Comparison of ENCODE assay signal across 7 cellular contexts in the genomic region with DNA sequence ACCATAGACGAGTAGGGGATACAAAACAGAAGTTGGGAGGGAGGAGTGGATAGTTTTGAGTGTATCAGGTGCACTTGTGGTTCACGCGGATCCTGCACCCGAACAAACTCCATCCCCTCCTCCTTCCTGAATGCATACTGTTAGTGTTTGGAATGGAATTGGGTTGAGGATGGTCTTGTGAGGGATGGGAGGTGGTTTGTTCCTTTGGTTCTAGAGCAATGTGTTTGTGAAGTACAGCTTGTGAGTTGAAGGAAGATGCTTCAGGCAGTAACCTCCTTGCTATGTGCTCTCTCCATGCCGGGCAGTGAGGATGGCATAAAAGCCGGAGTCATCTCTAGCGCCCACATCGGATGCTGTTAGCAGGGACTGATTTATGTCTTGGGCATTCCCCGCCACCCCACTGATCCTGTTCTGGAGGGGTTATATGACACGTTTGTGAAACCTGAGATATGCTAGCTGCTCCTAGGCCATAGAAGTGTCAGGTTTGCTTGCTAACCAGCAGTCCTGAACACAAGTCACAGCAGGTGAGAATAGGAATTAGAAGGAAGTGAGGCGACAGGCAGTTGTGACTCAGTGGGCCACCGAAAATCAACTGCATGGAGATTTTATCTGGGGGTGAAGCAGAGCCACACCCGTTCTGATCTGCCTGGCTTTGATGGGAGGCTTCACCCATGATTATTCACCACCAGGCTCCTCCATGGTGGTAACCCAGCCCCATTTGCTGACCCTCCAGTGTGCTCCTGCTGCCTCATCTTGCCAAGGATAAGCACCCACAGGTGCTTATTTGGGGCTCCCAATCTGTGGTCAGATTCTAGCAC. TPM values are rescaled to one million over a fixed set of nuclear protein-coding genes. Genes with fewer than 3 reads are reported as not detected.
DNase-seq lines count a peak whose midpoint lies in the region; TF ChIP-seq lines count a peak whose summit lies in the region.

No MANE protein-coding gene starts in this region.

- DNase-seq in H9: no peak
- DNase-seq in NCI-H748 treated with DMSO at 0.1 percent for 48 hours (lab: John Stamatoyannopoulos, UW): peak; percentile 17
- peak; percentile 94 for DNase-seq in activated naive CD4-positive, alpha-beta T cell treated with anti-CD3 and anti-CD28 coated beads for 36 hours
- peak; percentile 57 for DNase-seq in stimulated activated CD4-positive, alpha-beta T cell treated with anti-CD3 and anti-CD28 coated beads, Interleukin-12 subunit alpha, Interleukin-12 subunit beta, amount 100 ng/mL, for 4 hours
- DNase-seq in mucosa of gallbladder (ENCODE audit: low spot score): no peak
- no peak for DNase-seq in GM13976 (ENCODE audit: low spot score)

- no peak overlapping the region for H4K8ac ChIP-seq in H9 (replicated peaks; ENCODE audit: insufficient read length, low read depth, low read length)

- no peak overlapping the region for H4K91ac ChIP-seq in H9 (ENCODE audit: insufficient read length, low read depth, low read length)

- no peak overlapping the region for H3K23ac ChIP-seq in H9 (ENCODE audit: insufficient read length, low read depth, low read length)

- peaks cover 21% of the 10 kb centered on the region for H3K23me2 ChIP-seq in H9 (ENCODE audit: insufficient read length, low read depth, low read length, poor library complexity, severe bottlenecking)

- no peak overlapping the region for H3T11ph ChIP-seq in H9 (ENCODE audit: low read length)

- H4K20me1 ChIP-seq in H9 (ENCODE audit: control insufficient read depth, insufficient read depth, insufficient read length): peaks cover 6% of the 10 kb centered on the region

- no peak overlapping the region for H2AFZ ChIP-seq in H9 (ENCODE audit: low read length)

- H3K79me2 ChIP-seq in H9 (ENCODE audit: insufficient read depth, low read length): peaks cover 45% of the 10 kb centered on the region; the same call in 1 of the 2 replicates

- H2AK5ac ChIP-seq in H9 (ENCODE audit: insufficient read length, low read length): no peak overlapping the region

- H3K27ac Mint-ChIP-seq in H9: peak overlapping the region in 2 of 3 experiments; percentile 73 to 89; a peak in 2 of 7 replicates
- H3K27ac Mint-ChIP-seq in activated naive CD4-positive, alpha-beta T cell treated with anti-CD3 and anti-CD28 coated beads for 36 hours: peak overlapping the region; percentile 92

- no peak overlapping the region for H2BK5ac ChIP-seq in H9 (ENCODE audit: insufficient read length, low read length)

- no peak overlapping the region for H3K27ac ChIP-seq in H9 (ENCODE audit: insufficient read length, low read depth, low read length)

- no peaks in the 10 kb centered on the region; the same call in 1 of the 2 replicates for H3K27me3 ChIP-seq in H9 (ENCODE audit: insufficient read depth, low read length)

- peaks cover 55 to 70% of the 10 kb centered on the region in 2 experiments for H3K4me1 Mint-ChIP-seq in H9
- peaks cover 66% of the 10 kb centered on the region for H3K4me1 Mint-ChIP-seq in activated naive CD4-positive, alpha-beta T cell treated with anti-CD3 and anti-CD28 coated beads for 36 hours (ENCODE audit: low read depth)

- peaks cover 2% of the 10 kb centered on the region for H3K79me1 ChIP-seq in H9 (ENCODE audit: insufficient read depth, low read depth, low read length, poor library complexity, severe bottlenecking)

- H3K4me2 ChIP-seq in H9 (ENCODE audit: insufficient read depth, insufficient read length, low read length): peak overlapping the region; percentile 90

- TF ChIP-seq CTCF in H9 (conservative IDR thresholded peaks at IDR 0.05): no peak
- no peak for TF ChIP-seq CTCF in GM13976 (IDR thresholded peaks at IDR 0.05; ENCODE audit: borderline replicate concordance, control extremely low read depth, extremely low read depth, insufficient read depth, missing control alignments)

- no peak overlapping the region for H3K56ac ChIP-seq in H9 (ENCODE audit: insufficient read length, low read depth, low read length)

- no peak overlapping the region for H2BK120ac ChIP-seq in H9 (ENCODE audit: low read depth, low read length, poor library complexity, severe bottlenecking)

- peak overlapping the region; percentile 73 to 86 for H3K4me3 Mint-ChIP-seq in H9
- H3K4me3 Mint-ChIP-seq in activated naive CD4-positive, alpha-beta T cell treated with anti-CD3 and anti-CD28 coated beads for 36 hours: peak overlapping the region; percentile 97

- peaks cover 4% of the 10 kb centered on the region; the same call in 1 of the 2 replicates for H3K4me1 ChIP-seq in H9 (ENCODE audit: insufficient read depth, low read length)

- WGBS in H9 (ENCODE audit: extremely low coverage, insufficient read length, low lambda C conversion rate): no CpG with 5 or more reads among the region's 13 CpGs

- H3K36me3 Mint-ChIP-seq in H9 (ENCODE audit: insufficient read depth in 1 of 3, low read depth in 3 of 3): peaks cover 19 to 39% (median 27%) of the 10 kb centered on the region in 3 experiments
- peaks cover 33% of the 10 kb centered on the region for H3K36me3 Mint-ChIP-seq in activated naive CD4-positive, alpha-beta T cell treated with anti-CD3 and anti-CD28 coated beads for 36 hours (ENCODE audit: low read depth)

- in situ Hi-C loops in GM13976 (cut with MboI; ENCODE audit: low sequenced_read_pairs, unreplicated experiment): no loop called here

- H3K4ac ChIP-seq in H9 (ENCODE audit: low read depth, low read length): no peak overlapping the region

- no peak overlapping the region for H2BK15ac ChIP-seq in H9 (ENCODE audit: low read depth, low read length)

- no peak overlapping the region for H4K5ac ChIP-seq in H9 (ENCODE audit: insufficient read length, low read depth, low read length)

- no peak overlapping the region for H2BK12ac ChIP-seq in H9 (ENCODE audit: insufficient read length, low read depth, low read length)

- H3K9me3 Mint-ChIP-seq in H9: no peaks in the 10 kb centered on the region; a peak in 1 of 5 replicates
- H3K9me3 Mint-ChIP-seq in activated naive CD4-positive, alpha-beta T cell treated with anti-CD3 and anti-CD28 coated beads for 36 hours: no peaks in the 10 kb centered on the region

- no peaks in the 10 kb centered on the region for H3K9me3 ChIP-seq in H9 (ENCODE audit: control insufficient read depth, low read depth, low read length)

- CTCF ChIA-PET in activated naive CD4-positive, alpha-beta T cell treated with anti-CD3 and anti-CD28 coated beads for 36 hours (lab: Charles Lee): interaction anchor here (0.7 to 1.7 kb wide), 7 partner anchors 11 to 108 kb away, joined by 3 to 6 read pairs (median 3); no protein-coding TSS in a partner anchor

- H3K4me3 ChIP-seq in iPS-11a (ENCODE audit: low read depth, low read length): peak overlapping the region; percentile 78

- peak overlapping the region; percentile 33; the same call in 1 of the 2 replicates for H3K14ac ChIP-seq in H9 (ENCODE audit: insufficient read depth, low read length)

- H3K18ac ChIP-seq in H9 (ENCODE audit: insufficient read length, low read depth, low read length): no peak overlapping the region

- H3K9ac ChIP-seq in H9 (ENCODE audit: extremely low read depth, insufficient read length, low read length): peak overlapping the region; percentile 17

- H3K27me3 Mint-ChIP-seq in H9 (ENCODE audit: low read depth): peaks cover 12% of the 10 kb centered on the region
- no peaks in the 10 kb centered on the region for H3K27me3 Mint-ChIP-seq in activated naive CD4-positive, alpha-beta T cell treated with anti-CD3 and anti-CD28 coated beads for 36 hours (ENCODE audit: low read depth)

- no peak overlapping the region for H2BK20ac ChIP-seq in H9 (ENCODE audit: low read depth, low read length, poor library complexity, severe bottlenecking)

- intact Hi-C loops in activated naive CD4-positive, alpha-beta T cell treated with anti-CD3 and anti-CD28 coated beads for 36 hours (cut with micrococcal nuclease): loop anchor here (1.0 kb wide), 5 partner anchors 34 to 170 kb away; no protein-coding TSS in a partner anchor

RNA-seq across cellular contexts. Expression of a gene that starts 2.2 kb away (rescaled TPM):
- 77.0 and 81.6 TPM in 2 replicates for total RNA-seq in H9 (2021)
- total RNA-seq in activated naive CD4-positive, alpha-beta T cell treated with anti-CD3 and anti-CD28 coated beads for 36 hours: 10 to 100 TPM; 62.3 to 63.3 TPM
- total RNA-seq in mucosa of gallbladder: 58.6 TPM

RNA-seq across cellular contexts. Expression of a gene that starts 37.2 kb away (rescaled TPM):
- total RNA-seq in H9 (2021) (0.92 and 1.4 TPM in 2 replicates), mucosa of gallbladder (22.3 TPM)
- total RNA-seq in activated naive CD4-positive, alpha-beta T cell treated with anti-CD3 and anti-CD28 coated beads for 36 hours: not detected

RNA-seq across cellular contexts. Expression of a gene that starts 40.7 kb away (rescaled TPM):
- total RNA-seq in H9 (2021): not detected in 2 replicates
- under 1 TPM; 0.33 to 0.35 TPM for total RNA-seq in activated naive CD4-positive, alpha-beta T cell treated with anti-CD3 and anti-CD28 coated beads for 36 hours
- total RNA-seq in mucosa of gallbladder: 2.9 TPM

Comparison
In these comparisons a context has a peak if more than half of its experiments do, and no peak if none do; other contexts are left out.
1. DNase-seq: peak in NCI-H748 treated with DMSO at 0.1 percent for 48 hours (single experiment), activated naive CD4-positive, alpha-beta T cell treated with anti-CD3 and anti-CD28 coated beads for 36 hours (single experiment) and stimulated activated CD4-positive, alpha-beta T cell treated with anti-CD3 and anti-CD28 coated beads, Interleukin-12 subunit alpha, Interleukin-12 subunit beta, amount 100 ng/mL, for 4 hours (single experiment); none in H9 (single experiment), mucosa of gallbladder (single experiment) and GM13976 (single experiment).